ENCODE assay signal across 1 cellular context in the genomic region with DNA sequence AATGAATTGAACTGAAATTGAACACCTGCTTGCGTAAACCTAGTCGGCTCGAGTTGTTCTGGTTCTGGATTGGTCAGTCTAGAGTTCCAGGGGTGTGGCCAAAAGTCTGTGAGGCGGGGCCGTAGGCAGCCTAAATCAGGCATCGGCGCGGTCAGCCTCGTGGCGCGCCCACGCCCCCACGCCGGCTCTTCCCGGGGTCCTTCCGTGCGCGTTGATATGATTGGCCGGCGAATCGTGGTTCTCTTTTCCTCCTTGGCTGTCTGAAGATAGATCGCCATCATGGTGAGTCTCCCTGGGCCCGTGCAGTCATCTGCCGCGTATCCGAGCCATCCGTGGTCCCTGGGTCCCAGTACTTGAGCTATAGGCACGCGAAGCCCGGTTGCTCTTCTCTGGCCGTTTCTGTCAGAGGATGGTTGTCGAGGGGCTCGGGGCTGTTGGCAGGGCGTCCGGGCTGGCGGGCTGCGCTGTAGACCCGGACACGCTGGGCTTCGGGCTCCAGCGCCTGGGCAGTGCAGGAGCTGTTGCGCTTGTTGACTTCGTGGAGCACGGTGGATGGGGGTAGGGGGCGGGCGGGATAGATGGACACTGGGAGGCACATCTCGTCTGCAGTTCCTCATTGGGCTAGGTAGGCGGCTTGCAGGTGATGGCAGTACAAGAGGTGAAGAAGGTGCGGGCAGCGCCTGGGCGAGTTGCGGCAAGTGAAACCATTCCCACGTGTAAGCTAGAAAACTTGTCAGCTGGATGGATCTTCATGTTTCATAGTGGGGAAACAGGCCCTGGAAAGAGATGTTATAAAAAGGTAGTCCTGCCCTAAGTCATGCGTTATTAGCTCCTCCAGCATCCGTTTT.
TF ChIP-seq lines count a peak whose summit lies in the region.

A gene (plus strand): TSS at position 241 of the 848 bp plus-strand sequence. CDS start 39 bp downstream, at position 280.

TF ChIP-seq in HepG2, 621 proteins besides CTCF, POLR2A, EP300 and RAD21 (continued from another document and continues in another):
- TF ChIP-seq, protein P1, sequence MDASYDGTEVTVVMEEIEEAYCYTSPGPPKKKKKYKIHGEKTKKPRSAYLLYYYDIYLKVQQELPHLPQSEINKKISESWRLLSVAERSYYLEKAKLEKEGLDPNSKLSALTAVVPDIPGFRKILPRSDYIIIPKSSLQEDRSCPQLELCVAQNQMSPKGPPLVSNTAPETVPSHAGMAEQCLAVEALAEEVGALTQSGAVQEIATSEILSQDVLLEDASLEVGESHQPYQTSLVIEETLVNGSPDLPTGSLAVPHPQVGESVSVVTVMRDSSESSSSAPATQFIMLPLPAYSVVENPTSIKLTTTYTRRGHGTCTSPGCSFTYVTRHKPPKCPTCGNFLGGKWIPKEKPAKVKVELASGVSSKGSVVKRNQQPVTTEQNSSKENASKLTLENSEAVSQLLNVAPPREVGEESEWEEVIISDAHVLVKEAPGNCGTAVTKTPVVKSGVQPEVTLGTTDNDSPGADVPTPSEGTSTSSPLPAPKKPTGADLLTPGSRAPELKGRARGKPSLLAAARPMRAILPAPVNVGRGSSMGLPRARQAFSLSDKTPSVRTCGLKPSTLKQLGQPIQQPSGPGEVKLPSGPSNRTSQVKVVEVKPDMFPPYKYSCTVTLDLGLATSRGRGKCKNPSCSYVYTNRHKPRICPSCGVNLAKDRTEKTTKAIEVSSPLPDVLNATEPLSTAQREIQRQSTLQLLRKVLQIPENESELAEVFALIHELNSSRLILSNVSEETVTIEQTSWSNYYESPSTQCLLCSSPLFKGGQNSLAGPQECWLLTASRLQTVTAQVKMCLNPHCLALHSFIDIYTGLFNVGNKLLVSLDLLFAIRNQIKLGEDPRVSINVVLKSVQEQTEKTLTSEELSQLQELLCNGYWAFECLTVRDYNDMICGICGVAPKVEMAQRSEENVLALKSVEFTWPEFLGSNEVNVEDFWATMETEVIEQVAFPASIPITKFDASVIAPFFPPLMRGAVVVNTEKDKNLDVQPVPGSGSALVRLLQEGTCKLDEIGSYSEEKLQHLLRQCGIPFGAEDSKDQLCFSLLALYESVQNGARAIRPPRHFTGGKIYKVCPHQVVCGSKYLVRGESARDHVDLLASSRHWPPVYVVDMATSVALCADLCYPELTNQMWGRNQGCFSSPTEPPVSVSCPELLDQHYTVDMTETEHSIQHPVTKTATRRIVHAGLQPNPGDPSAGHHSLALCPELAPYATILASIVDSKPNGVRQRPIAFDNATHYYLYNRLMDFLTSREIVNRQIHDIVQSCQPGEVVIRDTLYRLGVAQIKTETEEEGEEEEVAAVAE (CRISPR knock-in tag; IDR thresholded peaks at IDR 0.05; ENCODE audit: borderline replicate concordance), result peak; percentile 92
- TF ChIP-seq JDP2 (CRISPR knock-in tag; IDR thresholded peaks at IDR 0.05; ENCODE audit: borderline replicate concordance) (no peak), SMAD9 (CRISPR knock-in tag; IDR thresholded peaks at IDR 0.05) (no peak), POLR2AphosphoS2 (IDR thresholded peaks at IDR 0.05; ENCODE audit: low read depth, low read length) (0 out of 2 replicates have a peak, but pooled peaks have one; percentile 49), RXRA (CRISPR knock-in tag; IDR thresholded peaks at IDR 0.05) (peak; percentile 69), ZNF564 (CRISPR knock-in tag; IDR thresholded peaks at IDR 0.05) (no peak), ZNF343 (CRISPR knock-in tag; IDR thresholded peaks at IDR 0.05) (peak; percentile 74; the same call in 1 of the 2 replicates), KLF11 (CRISPR knock-in tag; IDR thresholded peaks at IDR 0.05) (0 out of 2 replicates have a peak, but pooled peaks have one; percentile 48), TGIF2 (CRISPR knock-in tag; IDR thresholded peaks at IDR 0.05) (no peak), ZNF264 (CRISPR knock-in tag; IDR thresholded peaks at IDR 0.05) (peak; percentile 46; the same call in 1 of the 2 replicates), MIER3 (CRISPR knock-in tag; IDR thresholded peaks at IDR 0.05; ENCODE audit: borderline replicate concordance) (peak; percentile 47; the same call in 1 of the 2 replicates), SP140L (CRISPR knock-in tag; IDR thresholded peaks at IDR 0.05; ENCODE audit: borderline replicate concordance) (no peak), ZNF577 (CRISPR knock-in tag; IDR thresholded peaks at IDR 0.05; ENCODE audit: borderline replicate concordance, low read depth) (no peak), ZNF777 (CRISPR knock-in tag; IDR thresholded peaks at IDR 0.05) (peak; percentile 43), KLF9 (CRISPR knock-in tag; IDR thresholded peaks at IDR 0.05; ENCODE audit: low read depth) (no peak), HOXD1 (CRISPR knock-in tag; IDR thresholded peaks at IDR 0.05) (peak; percentile 68; the same call in 1 of the 2 replicates), ZNF672 (CRISPR knock-in tag; IDR thresholded peaks at IDR 0.05) (no peak), ZNF20 (CRISPR knock-in tag; IDR thresholded peaks at IDR 0.05) (no peak), FOXA3 (CRISPR knock-in tag; IDR thresholded peaks at IDR 0.05) (peak; percentile 44; the same call in 1 of the 2 replicates), SSRP1 (CRISPR knock-in tag; IDR thresholded peaks at IDR 0.05) (no peak), ZKSCAN1 (IDR thresholded peaks at IDR 0.05; ENCODE audit: low read length) (no peak), NFKB2 (CRISPR knock-in tag; IDR thresholded peaks at IDR 0.05; ENCODE audit: borderline replicate concordance) (peak; percentile 89; the same call in 1 of the 2 replicates), RORA (CRISPR knock-in tag; IDR thresholded peaks at IDR 0.05) (no peak), MAFK (conservative IDR thresholded peaks at IDR 0.05 in 1 of 2, IDR thresholded peaks at IDR 0.05 in 1 of 2; ENCODE audit: low read length in 2 of 2) (no peak), ZNF709 (CRISPR knock-in tag; IDR thresholded peaks at IDR 0.05) (peak; percentile 91), ESRRA (CRISPR knock-in tag; IDR thresholded peaks at IDR 0.05; ENCODE audit: low read depth) (no peak), ZNF678 (CRISPR knock-in tag; IDR thresholded peaks at IDR 0.05) (0 out of 2 replicates have a peak, but pooled peaks have one; percentile 53), NCOR1 (IDR thresholded peaks at IDR 0.05; ENCODE audit: borderline replicate concordance, low read length) (no peak), ZNF878 (CRISPR knock-in tag; IDR thresholded peaks at IDR 0.05) (no peak), ZNF160 (CRISPR knock-in tag; IDR thresholded peaks at IDR 0.05) (peak; percentile 87), CEBPB (IDR thresholded peaks at IDR 0.05; ENCODE audit: borderline replicate concordance, low read depth, low read length) (peak; percentile 89), ZFP36L2 (CRISPR knock-in tag; IDR thresholded peaks at IDR 0.05) (peak; percentile 37; the same call in 1 of the 2 replicates), NAIF1 (CRISPR knock-in tag; IDR thresholded peaks at IDR 0.05; ENCODE audit: borderline replicate concordance) (no peak), ZNF510 (CRISPR knock-in tag; IDR thresholded peaks at IDR 0.05; ENCODE audit: low read depth) (0 out of 2 replicates have a peak, but pooled peaks have one; percentile 53), ZEB1 (IDR thresholded peaks at IDR 0.05; ENCODE audit: insufficient replicate concordance, low read depth) (no peak), ZSCAN25 (CRISPR knock-in tag; IDR thresholded peaks at IDR 0.05) (no peak), SATB2 (CRISPR knock-in tag; IDR thresholded peaks at IDR 0.05) (peak; percentile 51; the same call in 1 of the 2 replicates), ZNF451 (CRISPR knock-in tag; IDR thresholded peaks at IDR 0.05) (0 out of 2 replicates have a peak, but pooled peaks have one; percentile 61), DNMT1 (CRISPR knock-in tag; IDR thresholded peaks at IDR 0.05) (no peak), ZFP37 (CRISPR knock-in tag; IDR thresholded peaks at IDR 0.05; ENCODE audit: borderline replicate concordance) (peak; percentile 83), MAFG (CRISPR knock-in tag; IDR thresholded peaks at IDR 0.05) (no peak), HNRNPUL1 (IDR thresholded peaks at IDR 0.05; ENCODE audit: low read depth, low read length) (no peak), HMG20B (CRISPR knock-in tag; conservative IDR thresholded peaks at IDR 0.05) (no peak), HNF4A (CRISPR knock-in tag; IDR thresholded peaks at IDR 0.05) (no peak), ELF4 (CRISPR knock-in tag; IDR thresholded peaks at IDR 0.05; ENCODE audit: borderline replicate concordance) (no peak), MTF2 (CRISPR knock-in tag; IDR thresholded peaks at IDR 0.05; ENCODE audit: borderline replicate concordance) (no peak), ZNF724P (CRISPR knock-in tag; IDR thresholded peaks at IDR 0.05; ENCODE audit: borderline replicate concordance) (peak; percentile 36; the same call in 1 of the 2 replicates)
- TF ChIP-seq, protein P2, sequence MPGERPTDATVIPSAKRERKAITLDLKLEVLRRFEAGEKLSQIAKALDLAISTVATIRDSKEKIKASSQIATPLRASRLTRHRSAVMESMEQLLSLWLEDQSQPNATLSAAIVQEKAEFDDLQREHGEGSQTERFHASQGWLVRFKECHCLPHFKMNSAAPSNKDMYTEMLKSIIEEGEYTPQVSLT (CRISPR knock-in tag; IDR thresholded peaks at IDR 0.05; ENCODE audit: borderline replicate concordance, low read depth), result no peak
- TF ChIP-seq, protein P3, sequence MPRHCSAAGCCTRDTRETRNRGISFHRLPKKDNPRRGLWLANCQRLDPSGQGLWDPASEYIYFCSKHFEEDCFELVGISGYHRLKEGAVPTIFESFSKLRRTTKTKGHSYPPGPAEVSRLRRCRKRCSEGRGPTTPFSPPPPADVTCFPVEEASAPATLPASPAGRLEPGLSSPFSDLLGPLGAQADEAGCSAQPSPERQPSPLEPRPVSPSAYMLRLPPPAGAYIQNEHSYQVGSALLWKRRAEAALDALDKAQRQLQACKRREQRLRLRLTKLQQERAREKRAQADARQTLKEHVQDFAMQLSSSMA (CRISPR knock-in tag; IDR thresholded peaks at IDR 0.05), result peak; percentile 54; the same call in 1 of the 2 replicates
- TF ChIP-seq, protein P4, sequence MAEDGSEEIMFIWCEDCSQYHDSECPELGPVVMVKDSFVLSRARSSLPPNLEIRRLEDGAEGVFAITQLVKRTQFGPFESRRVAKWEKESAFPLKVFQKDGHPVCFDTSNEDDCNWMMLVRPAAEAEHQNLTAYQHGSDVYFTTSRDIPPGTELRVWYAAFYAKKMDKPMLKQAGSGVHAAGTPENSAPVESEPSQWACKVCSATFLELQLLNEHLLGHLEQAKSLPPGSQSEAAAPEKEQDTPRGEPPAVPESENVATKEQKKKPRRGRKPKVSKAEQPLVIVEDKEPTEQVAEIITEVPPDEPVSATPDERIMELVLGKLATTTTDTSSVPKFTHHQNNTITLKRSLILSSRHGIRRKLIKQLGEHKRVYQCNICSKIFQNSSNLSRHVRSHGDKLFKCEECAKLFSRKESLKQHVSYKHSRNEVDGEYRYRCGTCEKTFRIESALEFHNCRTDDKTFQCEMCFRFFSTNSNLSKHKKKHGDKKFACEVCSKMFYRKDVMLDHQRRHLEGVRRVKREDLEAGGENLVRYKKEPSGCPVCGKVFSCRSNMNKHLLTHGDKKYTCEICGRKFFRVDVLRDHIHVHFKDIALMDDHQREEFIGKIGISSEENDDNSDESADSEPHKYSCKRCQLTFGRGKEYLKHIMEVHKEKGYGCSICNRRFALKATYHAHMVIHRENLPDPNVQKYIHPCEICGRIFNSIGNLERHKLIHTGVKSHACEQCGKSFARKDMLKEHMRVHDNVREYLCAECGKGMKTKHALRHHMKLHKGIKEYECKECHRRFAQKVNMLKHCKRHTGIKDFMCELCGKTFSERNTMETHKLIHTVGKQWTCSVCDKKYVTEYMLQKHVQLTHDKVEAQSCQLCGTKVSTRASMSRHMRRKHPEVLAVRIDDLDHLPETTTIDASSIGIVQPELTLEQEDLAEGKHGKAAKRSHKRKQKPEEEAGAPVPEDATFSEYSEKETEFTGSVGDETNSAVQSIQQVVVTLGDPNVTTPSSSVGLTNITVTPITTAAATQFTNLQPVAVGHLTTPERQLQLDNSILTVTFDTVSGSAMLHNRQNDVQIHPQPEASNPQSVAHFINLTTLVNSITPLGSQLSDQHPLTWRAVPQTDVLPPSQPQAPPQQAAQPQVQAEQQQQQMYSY (CRISPR knock-in tag; IDR thresholded peaks at IDR 0.05), result peak; percentile 40; the same call in 1 of the 2 replicates
- TF ChIP-seq, protein P5, sequence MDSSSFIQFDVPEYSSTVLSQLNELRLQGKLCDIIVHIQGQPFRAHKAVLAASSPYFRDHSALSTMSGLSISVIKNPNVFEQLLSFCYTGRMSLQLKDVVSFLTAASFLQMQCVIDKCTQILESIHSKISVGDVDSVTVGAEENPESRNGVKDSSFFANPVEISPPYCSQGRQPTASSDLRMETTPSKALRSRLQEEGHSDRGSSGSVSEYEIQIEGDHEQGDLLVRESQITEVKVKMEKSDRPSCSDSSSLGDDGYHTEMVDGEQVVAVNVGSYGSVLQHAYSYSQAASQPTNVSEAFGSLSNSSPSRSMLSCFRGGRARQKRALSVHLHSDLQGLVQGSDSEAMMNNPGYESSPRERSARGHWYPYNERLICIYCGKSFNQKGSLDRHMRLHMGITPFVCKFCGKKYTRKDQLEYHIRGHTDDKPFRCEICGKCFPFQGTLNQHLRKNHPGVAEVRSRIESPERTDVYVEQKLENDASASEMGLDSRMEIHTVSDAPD (CRISPR knock-in tag; IDR thresholded peaks at IDR 0.05), result no peak
- TF ChIP-seq, protein P6, sequence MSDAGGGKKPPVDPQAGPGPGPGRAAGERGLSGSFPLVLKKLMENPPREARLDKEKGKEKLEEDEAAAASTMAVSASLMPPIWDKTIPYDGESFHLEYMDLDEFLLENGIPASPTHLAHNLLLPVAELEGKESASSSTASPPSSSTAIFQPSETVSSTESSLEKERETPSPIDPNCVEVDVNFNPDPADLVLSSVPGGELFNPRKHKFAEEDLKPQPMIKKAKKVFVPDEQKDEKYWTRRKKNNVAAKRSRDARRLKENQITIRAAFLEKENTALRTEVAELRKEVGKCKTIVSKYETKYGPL (CRISPR knock-in tag; IDR thresholded peaks at IDR 0.05), result 0 out of 2 replicates have a peak, but pooled peaks have one; percentile 24
- TF ChIP-seq, protein P7, sequence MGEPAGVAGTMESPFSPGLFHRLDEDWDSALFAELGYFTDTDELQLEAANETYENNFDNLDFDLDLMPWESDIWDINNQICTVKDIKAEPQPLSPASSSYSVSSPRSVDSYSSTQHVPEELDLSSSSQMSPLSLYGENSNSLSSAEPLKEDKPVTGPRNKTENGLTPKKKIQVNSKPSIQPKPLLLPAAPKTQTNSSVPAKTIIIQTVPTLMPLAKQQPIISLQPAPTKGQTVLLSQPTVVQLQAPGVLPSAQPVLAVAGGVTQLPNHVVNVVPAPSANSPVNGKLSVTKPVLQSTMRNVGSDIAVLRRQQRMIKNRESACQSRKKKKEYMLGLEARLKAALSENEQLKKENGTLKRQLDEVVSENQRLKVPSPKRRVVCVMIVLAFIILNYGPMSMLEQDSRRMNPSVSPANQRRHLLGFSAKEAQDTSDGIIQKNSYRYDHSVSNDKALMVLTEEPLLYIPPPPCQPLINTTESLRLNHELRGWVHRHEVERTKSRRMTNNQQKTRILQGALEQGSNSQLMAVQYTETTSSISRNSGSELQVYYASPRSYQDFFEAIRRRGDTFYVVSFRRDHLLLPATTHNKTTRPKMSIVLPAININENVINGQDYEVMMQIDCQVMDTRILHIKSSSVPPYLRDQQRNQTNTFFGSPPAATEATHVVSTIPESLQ (CRISPR knock-in tag; conservative IDR thresholded peaks at IDR 0.05), result no peak
